Comparison of ENCODE assay signal across 7 cellular contexts in the genomic region with DNA sequence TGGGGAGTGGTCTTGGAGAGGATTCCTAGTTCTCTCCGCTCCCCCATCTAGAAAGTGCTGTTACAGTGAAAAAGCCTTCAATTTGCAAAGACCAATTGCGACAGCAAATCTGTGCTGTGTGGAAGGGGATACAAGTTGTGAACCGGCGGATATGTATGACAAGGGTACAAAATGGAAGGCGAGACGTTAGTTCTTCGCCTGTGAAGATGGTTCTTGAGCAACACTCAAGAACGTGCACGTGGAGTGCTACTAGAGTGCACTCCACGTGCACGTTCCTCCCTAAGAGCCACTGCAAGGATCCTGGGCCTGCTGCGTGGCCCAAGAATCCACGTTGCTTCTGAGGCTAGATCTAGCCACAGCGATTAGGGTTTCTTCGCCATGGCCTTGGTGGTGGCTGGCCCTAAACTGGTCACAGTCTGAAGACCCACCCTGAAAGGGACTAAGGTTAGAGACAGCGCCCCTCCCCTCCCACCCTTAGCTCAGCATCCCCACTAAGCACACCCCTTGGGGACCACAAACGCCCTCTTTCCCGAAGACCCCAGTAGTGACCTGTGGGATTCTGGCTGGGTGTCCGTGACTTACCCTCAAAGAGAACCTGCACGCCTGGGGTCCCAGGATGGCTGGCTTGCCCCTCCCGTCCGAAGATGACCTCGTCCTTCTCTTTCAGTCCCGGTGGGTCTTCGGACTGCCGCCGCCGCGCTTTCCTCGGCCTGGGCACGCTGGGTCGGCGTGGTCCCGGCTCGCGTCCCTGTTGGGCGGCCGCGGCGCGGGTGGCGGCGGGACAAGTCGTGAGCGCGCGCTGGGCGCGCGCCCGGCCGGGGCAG. TPM values are rescaled to one million over a fixed set of nuclear protein-coding genes. Genes with fewer than 3 reads are reported as not detected.
DNase-seq lines count a peak whose midpoint lies in the region; ATAC-seq and TF ChIP-seq lines count a peak whose summit lies in the region.

No MANE protein-coding gene starts in this region.

- H3K27me3 Mint-ChIP-seq in HFFc6 (ENCODE audit: insufficient read depth) (peaks cover 18% of the 10 kb centered on the region), T-helper 17 cell (peaks cover 7% of the 10 kb centered on the region)

- no peaks in the 10 kb centered on the region for H3K36me3 Mint-ChIP-seq in HFFc6 (ENCODE audit: low read depth)
- H3K36me3 Mint-ChIP-seq in T-helper 17 cell (ENCODE audit: low read depth), result peaks cover 6% of the 10 kb centered on the region

- H3K9me3 ChIP-seq in T-helper 17 cell (ENCODE audit: control insufficient read depth, low read length, poor library complexity, severe bottlenecking), result no peaks in the 10 kb centered on the region
- no peaks in the 10 kb centered on the region for H3K9me3 ChIP-seq in sigmoid colon

- H3K4me1 Mint-ChIP-seq in HFFc6 (ENCODE audit: low read depth), result peaks cover 8% of the 10 kb centered on the region; the same call in 1 of the 2 replicates
- peaks cover 39% of the 10 kb centered on the region for H3K4me1 Mint-ChIP-seq in T-helper 17 cell

- peak overlapping the region; percentile 88 to 98 (median 96) for H3K27ac ChIP-seq in sigmoid colon

- intact Hi-C loops in sigmoid colon (cut with DNase I), result loop anchor here (5.0 kb wide), 4 partner anchors 121 to 264 kb away; partner anchors contain the start of genes CYP2R1 and PSMA1

- H3K4me3 ChIP-seq in fibroblast of pulmonary artery (replicated peaks; ENCODE audit: low read depth, low read length) (peak overlapping the region; percentile 65), sigmoid colon (peak overlapping the region; percentile 80 to 98 (median 90))

- no peak for TF ChIP-seq EP300 in sigmoid colon (IDR thresholded peaks at IDR 0.05)

- no peaks in the 10 kb centered on the region for H3K9me3 Mint-ChIP-seq in HFFc6

- ATAC-seq in T-helper 17 cell (no peak), HG03175 (IDR thresholded peaks at IDR 0.05; ENCODE audit: unreplicated experiment) (no peak), GM19351 (IDR thresholded peaks at IDR 0.05; ENCODE audit: unreplicated experiment) (no peak), HG03460 (IDR thresholded peaks at IDR 0.05; ENCODE audit: unreplicated experiment) (no peak)

- 22 to 28% methylated on average over 52 of the region's 52 CpGs for whole genome bisulfite sequencing in sigmoid colon, 2 donors

- no peak for TF ChIP-seq POLR2A in sigmoid colon (IDR thresholded peaks at IDR 0.05)

- H3K36me3 ChIP-seq in sigmoid colon, result no peaks in the 10 kb centered on the region

- H3K4me3 Mint-ChIP-seq in HFFc6 (peak overlapping the region; percentile 51; the same call in 1 of the 2 replicates), T-helper 17 cell (peak overlapping the region; percentile 94)

- TF ChIP-seq CTCF in HFFc6 (IDR thresholded peaks at IDR 0.05), result no peak
- no peak for TF ChIP-seq CTCF in fibroblast of pulmonary artery (IDR thresholded peaks at IDR 0.05; ENCODE audit: low read length, missing control alignments)
- TF ChIP-seq CTCF in sigmoid colon (IDR thresholded peaks at IDR 0.05), result no peak

- H3K27ac Mint-ChIP-seq in HFFc6, result no peak overlapping the region
- H3K27ac Mint-ChIP-seq in T-helper 17 cell, result peak overlapping the region; percentile 88

- no peaks in the 10 kb centered on the region for H3K27me3 ChIP-seq in sigmoid colon

- H3K4me1 ChIP-seq in sigmoid colon, result peaks cover 0 to 55% (median 47%) of the 10 kb centered on the region in 4 donors

- DNase-seq in HFFc6 (no peak), T-helper 17 cell (no peak), fibroblast of pulmonary artery (ENCODE audit: low read depth) (no peak), sigmoid colon (peak; percentile 68)

RNA-seq across cellular contexts. Expression of gene PDE3B, which starts 0.5 kb away (rescaled TPM):
- under 1 TPM in 2 of 6 experiments, not detected in 4; 0.05 to 0.06 TPM for total RNA-seq in HFFc6 (2021; fragmentation: NEBNext Ultra II Directional; extraction: Animal tissue kit (Norgen Biotek cat#: 25700))
- total RNA-seq in T-helper 17 cell, result 10 to 100 TPM; 68.9 to 90.4 TPM
- 100 to 1,000 TPM in 2 of 4 donors, 10 to 100 TPM in 2; 78.3 to 132 (median 93.4) TPM for total RNA-seq in sigmoid colon
- 10 to 100 TPM in 1 of 3 donors, 1 to 10 TPM in 2; 1.2 to 13.5 (median 2.4) TPM for polyA plus RNA-seq in sigmoid colon

Comparison
In these comparisons a context has a peak if more than half of its experiments do, and no peak if none do; other contexts are left out.
1. RNA of gene PDE3B, which starts 0.5 kb away (total RNA-seq): 78.3 to 132 TPM in sigmoid colon and 68.9 to 90.4 TPM in T-helper 17 cell; 0.05 to 0.06 TPM in HFFc6; every median in the first group is over 10 times any median in the second.